ENCODE assay signal across 1 cellular context in the genomic region with DNA sequence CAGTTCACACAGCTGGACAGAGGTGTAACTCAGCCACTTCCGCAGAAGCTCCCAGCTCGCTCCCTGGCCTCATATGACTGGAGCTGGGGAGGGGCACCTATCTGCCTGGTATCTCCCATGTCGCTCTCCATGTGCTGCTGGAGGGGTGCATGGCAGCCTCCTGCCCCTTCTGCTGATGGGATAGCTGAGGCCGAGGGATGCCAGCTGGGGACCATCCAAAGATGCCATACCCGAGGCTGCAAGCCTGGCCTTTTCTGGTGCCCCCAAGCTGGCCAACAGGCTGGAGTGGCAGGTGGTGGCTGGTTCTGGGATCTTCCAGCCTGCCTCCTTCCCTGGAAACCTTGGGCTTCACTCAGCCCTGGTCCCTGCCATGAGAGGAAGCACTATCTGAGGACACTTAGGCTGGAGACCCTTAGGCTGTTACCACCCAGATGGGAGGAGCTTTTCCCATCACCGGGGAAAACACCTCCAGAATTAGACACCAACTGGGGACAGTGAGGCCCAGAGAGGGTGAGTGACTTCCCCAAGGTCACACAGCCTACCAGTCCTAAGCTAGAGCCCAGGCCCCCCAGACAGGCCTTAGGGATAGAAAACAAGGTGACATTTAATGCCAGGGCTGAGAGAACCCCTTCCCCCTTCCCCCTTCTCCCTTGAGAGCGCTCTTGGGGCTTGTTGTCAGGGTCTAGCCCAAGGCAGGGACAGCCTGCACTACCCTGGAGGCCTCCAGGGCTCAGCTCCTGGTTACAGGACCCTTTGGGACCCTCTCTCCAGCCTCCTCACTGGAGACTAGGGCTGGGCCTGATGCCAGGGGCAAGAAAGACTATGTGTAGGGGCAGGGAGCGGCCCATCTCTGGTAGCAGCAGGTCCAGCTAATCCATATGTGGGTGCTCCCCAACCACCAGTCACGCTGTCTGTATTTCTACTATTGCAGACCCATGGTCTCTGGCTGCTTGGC.
TF ChIP-seq lines count a peak whose summit lies in the region.

No MANE protein-coding gene starts in this region.

TF ChIP-seq in SK-N-SH treated with all-trans-retinoic acid at 6 μM for 48 hours, 23 proteins besides CTCF, POLR2A, EP300 and RAD21 (continued from another document):
- TF ChIP-seq, protein P1, sequence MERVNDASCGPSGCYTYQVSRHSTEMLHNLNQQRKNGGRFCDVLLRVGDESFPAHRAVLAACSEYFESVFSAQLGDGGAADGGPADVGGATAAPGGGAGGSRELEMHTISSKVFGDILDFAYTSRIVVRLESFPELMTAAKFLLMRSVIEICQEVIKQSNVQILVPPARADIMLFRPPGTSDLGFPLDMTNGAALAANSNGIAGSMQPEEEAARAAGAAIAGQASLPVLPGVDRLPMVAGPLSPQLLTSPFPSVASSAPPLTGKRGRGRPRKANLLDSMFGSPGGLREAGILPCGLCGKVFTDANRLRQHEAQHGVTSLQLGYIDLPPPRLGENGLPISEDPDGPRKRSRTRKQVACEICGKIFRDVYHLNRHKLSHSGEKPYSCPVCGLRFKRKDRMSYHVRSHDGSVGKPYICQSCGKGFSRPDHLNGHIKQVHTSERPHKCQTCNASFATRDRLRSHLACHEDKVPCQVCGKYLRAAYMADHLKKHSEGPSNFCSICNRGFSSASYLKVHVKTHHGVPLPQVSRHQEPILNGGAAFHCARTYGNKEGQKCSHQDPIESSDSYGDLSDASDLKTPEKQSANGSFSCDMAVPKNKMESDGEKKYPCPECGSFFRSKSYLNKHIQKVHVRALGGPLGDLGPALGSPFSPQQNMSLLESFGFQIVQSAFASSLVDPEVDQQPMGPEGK (CRISPR knock-in tag; IDR thresholded peaks at IDR 0.05; ENCODE audit: borderline replicate concordance) = no peak
- TF ChIP-seq BACH2 (CRISPR knock-in tag; IDR thresholded peaks at IDR 0.05; ENCODE audit: borderline replicate concordance) (no peak), ZNF70 (CRISPR knock-in tag; IDR thresholded peaks at IDR 0.05) (no peak), PPARA (CRISPR knock-in tag; IDR thresholded peaks at IDR 0.05; ENCODE audit: borderline replicate concordance) (no peak), TOX (CRISPR knock-in tag; IDR thresholded peaks at IDR 0.05; ENCODE audit: borderline replicate concordance) (no peak), OSR1 (CRISPR knock-in tag; IDR thresholded peaks at IDR 0.05) (no peak), ZNF8 (CRISPR knock-in tag; IDR thresholded peaks at IDR 0.05) (no peak), ARNTL (CRISPR knock-in tag; IDR thresholded peaks at IDR 0.05; ENCODE audit: borderline replicate concordance, low read depth) (no peak), TCF4 (CRISPR knock-in tag; IDR thresholded peaks at IDR 0.05; ENCODE audit: borderline replicate concordance) (no peak), ZNF565 (CRISPR knock-in tag; conservative IDR thresholded peaks at IDR 0.05; ENCODE audit: low read depth) (no peak), SNAI2 (CRISPR knock-in tag; IDR thresholded peaks at IDR 0.05) (no peak)
- TF ChIP-seq, protein P2, sequence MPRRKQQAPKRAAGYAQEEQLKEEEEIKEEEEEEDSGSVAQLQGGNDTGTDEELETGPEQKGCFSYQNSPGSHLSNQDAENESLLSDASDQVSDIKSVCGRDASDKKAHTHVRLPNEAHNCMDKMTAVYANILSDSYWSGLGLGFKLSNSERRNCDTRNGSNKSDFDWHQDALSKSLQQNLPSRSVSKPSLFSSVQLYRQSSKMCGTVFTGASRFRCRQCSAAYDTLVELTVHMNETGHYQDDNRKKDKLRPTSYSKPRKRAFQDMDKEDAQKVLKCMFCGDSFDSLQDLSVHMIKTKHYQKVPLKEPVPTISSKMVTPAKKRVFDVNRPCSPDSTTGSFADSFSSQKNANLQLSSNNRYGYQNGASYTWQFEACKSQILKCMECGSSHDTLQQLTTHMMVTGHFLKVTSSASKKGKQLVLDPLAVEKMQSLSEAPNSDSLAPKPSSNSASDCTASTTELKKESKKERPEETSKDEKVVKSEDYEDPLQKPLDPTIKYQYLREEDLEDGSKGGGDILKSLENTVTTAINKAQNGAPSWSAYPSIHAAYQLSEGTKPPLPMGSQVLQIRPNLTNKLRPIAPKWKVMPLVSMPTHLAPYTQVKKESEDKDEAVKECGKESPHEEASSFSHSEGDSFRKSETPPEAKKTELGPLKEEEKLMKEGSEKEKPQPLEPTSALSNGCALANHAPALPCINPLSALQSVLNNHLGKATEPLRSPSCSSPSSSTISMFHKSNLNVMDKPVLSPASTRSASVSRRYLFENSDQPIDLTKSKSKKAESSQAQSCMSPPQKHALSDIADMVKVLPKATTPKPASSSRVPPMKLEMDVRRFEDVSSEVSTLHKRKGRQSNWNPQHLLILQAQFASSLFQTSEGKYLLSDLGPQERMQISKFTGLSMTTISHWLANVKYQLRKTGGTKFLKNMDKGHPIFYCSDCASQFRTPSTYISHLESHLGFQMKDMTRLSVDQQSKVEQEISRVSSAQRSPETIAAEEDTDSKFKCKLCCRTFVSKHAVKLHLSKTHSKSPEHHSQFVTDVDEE (CRISPR knock-in tag; IDR thresholded peaks at IDR 0.05) = no peak
- TF ChIP-seq, protein P3, sequence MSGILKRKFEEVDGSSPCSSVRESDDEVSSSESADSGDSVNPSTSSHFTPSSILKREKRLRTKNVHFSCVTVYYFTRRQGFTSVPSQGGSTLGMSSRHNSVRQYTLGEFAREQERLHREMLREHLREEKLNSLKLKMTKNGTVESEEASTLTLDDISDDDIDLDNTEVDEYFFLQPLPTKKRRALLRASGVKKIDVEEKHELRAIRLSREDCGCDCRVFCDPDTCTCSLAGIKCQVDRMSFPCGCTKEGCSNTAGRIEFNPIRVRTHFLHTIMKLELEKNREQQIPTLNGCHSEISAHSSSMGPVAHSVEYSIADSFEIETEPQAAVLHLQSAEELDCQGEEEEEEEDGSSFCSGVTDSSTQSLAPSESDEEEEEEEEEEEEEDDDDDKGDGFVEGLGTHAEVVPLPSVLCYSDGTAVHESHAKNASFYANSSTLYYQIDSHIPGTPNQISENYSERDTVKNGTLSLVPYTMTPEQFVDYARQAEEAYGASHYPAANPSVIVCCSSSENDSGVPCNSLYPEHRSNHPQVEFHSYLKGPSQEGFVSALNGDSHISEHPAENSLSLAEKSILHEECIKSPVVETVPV (CRISPR knock-in tag; IDR thresholded peaks at IDR 0.05) = no peak
- TF ChIP-seq, protein P4, sequence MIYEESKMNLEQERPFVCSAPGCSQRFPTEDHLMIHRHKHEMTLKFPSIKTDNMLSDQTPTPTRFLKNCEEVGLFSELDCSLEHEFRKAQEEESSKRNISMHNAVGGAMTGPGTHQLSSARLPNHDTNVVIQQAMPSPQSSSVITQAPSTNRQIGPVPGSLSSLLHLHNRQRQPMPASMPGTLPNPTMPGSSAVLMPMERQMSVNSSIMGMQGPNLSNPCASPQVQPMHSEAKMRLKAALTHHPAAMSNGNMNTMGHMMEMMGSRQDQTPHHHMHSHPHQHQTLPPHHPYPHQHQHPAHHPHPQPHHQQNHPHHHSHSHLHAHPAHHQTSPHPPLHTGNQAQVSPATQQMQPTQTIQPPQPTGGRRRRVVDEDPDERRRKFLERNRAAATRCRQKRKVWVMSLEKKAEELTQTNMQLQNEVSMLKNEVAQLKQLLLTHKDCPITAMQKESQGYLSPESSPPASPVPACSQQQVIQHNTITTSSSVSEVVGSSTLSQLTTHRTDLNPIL (CRISPR knock-in tag; IDR thresholded peaks at IDR 0.05; ENCODE audit: low read depth) = no peak
- TF ChIP-seq, protein P5, sequence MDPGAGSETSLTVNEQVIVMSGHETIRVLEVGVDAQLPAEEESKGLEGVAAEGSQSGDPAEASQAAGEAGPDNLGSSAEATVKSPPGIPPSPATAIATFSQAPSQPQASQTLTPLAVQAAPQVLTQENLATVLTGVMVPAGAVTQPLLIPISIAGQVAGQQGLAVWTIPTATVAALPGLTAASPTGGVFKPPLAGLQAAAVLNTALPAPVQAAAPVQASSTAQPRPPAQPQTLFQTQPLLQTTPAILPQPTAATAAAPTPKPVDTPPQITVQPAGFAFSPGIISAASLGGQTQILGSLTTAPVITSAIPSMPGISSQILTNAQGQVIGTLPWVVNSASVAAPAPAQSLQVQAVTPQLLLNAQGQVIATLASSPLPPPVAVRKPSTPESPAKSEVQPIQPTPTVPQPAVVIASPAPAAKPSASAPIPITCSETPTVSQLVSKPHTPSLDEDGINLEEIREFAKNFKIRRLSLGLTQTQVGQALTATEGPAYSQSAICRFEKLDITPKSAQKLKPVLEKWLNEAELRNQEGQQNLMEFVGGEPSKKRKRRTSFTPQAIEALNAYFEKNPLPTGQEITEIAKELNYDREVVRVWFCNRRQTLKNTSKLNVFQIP (CRISPR knock-in tag; IDR thresholded peaks at IDR 0.05; ENCODE audit: borderline replicate concordance, low read depth) = no peak
